26 cellular contexts compared by ENCODE assay signal in genomic region chr4:135598151-135598550, GRCh38.
"Had no signal": no experiment of that assay in that cellular context is flagged by ENCODE, and none has a peak within 500 bp of the region (broad histone marks: within the 10 kb centered on the region; RNA-seq: fewer than 3 reads in every experiment).

No MANE protein-coding gene starts in this region.

- H3K27me3 ChIP-seq: body of pancreas, SJSA1 had no signal

- H3K4me3 ChIP-seq: body of pancreas, SJSA1 had no signal

- H3K36me3 ChIP-seq: SJSA1 had no signal

- H3K27ac ChIP-seq: body of pancreas, SJSA1 had no signal

- H3K27me3 Mint-ChIP-seq: central memory CD8-positive, alpha-beta T cell had no signal

- H3K9me3 ChIP-seq: SJSA1 had no signal

- FAIRE-seq: bronchial epithelial cell, RCC 7860 had no signal

- H3K27ac Mint-ChIP-seq: activated CD8-positive, alpha-beta T cell treated with anti-CD3 and anti-CD28 coated beads, Interleukin-2, amount 10 ng/mL, durations not matched to agents 7 days and 5 days; T-helper 1 cell treated with Interleukin-12 subunit alpha and Interleukin-12 subunit beta and Interleukin-4 antibody, amounts not matched to agents 30 μg/mL and 1 μg/mL, for 36 hours; WTC11 had no signal

- H3K4me1 Mint-ChIP-seq: central memory CD8-positive, alpha-beta T cell; WTC11 had no signal

- H3K4me3 Mint-ChIP-seq: activated CD8-positive, alpha-beta T cell treated with anti-CD3 and anti-CD28 coated beads, Interleukin-2, amount 10 ng/mL, durations not matched to agents 7 days and 5 days; central memory CD8-positive, alpha-beta T cell; T-helper 1 cell treated with Interleukin-12 subunit alpha and Interleukin-12 subunit beta and Interleukin-4 antibody, amounts not matched to agents 30 μg/mL and 1 μg/mL, for 36 hours; WTC11 had no signal

- DNase-seq: activated CD4-positive, alpha-beta T cell treated with anti-CD3 and anti-CD28 coated beads for 48 hours; activated CD4-positive, alpha-beta T cell treated with anti-CD3 and anti-CD28 coated beads, Interleukin-2, amount 50 U/mL, for 4 hours; activated CD4-positive, CD25-positive, alpha-beta regulatory T cell treated with anti-CD3 and anti-CD28 coated beads, Interleukin-2, amount 50 U/mL, for 72 hours; activated CD8-positive, alpha-beta memory T cell treated with anti-CD3 and anti-CD28 coated beads, Interleukin-2, amount 50 U/mL, for 48 hours; activated CD8-positive, alpha-beta T cell treated with anti-CD3 and anti-CD28 coated beads, Interleukin-2, amount 10 ng/mL, durations not matched to agents 7 days and 5 days; activated naive CD4-positive, alpha-beta T cell treated with anti-CD3 and anti-CD28 coated beads, Interleukin-2, amount 50 U/mL, for 16 hours; activated T-cell treated with anti-CD3 and anti-CD28 coated beads, Interleukin-2, amount 50 U/mL, for 1 hour; amygdala; body of pancreas; Kasumi-1; KBM-7; NCI-H1048; NCI-H1417; NCI-H2029; NCI-H2107; NCI-H2171 treated with DMSO at 0.1 percent for 48 hours; NCI-H226; NCI-H526 treated with DMSO at 0.1 percent for 48 hours; PC-3; SHP77 had no signal

- H3K4me1 ChIP-seq: body of pancreas, SJSA1 had no signal
